In genomic region chr11:426851-427250, GRCh38 we compare ENCODE assay signal across 14 cellular contexts. TPM values are rescaled to one million over a fixed set of nuclear protein-coding genes. Genes with fewer than 3 reads are reported as not detected.
DNase-seq lines count a peak whose midpoint lies in the region; ATAC-seq and TF ChIP-seq lines count a peak whose summit lies in the region.
"Had no signal": no experiment of that assay in that cellular context is flagged by ENCODE, and none has a peak within 500 bp of the region (broad histone marks: within the 10 kb centered on the region; RNA-seq: fewer than 3 reads in every experiment).

No MANE protein-coding gene starts in this region.

- POLR2A ChIA-PET in activated CD4-positive, alpha-beta T cell treated with anti-CD3 and anti-CD28 coated beads for 36 hours (lab: Charles Lee): no interaction called here

- H3K36me3 ChIP-seq in mucosa of descending colon (ENCODE audit: low read depth): no peaks in the 10 kb centered on the region
- H3K36me3 ChIP-seq in Karpas-422 (ENCODE audit: insufficient read depth, low read length): no peaks in the 10 kb centered on the region
- H3K36me3 ChIP-seq: HAP-1 had no signal

- H3K27me3 Mint-ChIP-seq in activated CD4-positive, alpha-beta T cell treated with anti-CD3 and anti-CD28 coated beads for 36 hours: no peaks in the 10 kb centered on the region
- H3K27me3 Mint-ChIP-seq: CD4-positive, CD25-positive, alpha-beta regulatory T cell had no signal

- H3K4me1 ChIP-seq in mucosa of descending colon (ENCODE audit: low read depth) (no peaks in the 10 kb centered on the region), Karpas-422 (ENCODE audit: low read length) (no peaks in the 10 kb centered on the region)
- H3K4me1 ChIP-seq: BLaER1, HAP-1 had no signal

- no peaks in the 10 kb centered on the region for H3K27me3 ChIP-seq in Karpas-422 (ENCODE audit: low read length)
- H3K27me3 ChIP-seq: BLaER1 had no signal

- H2AFZ ChIP-seq in Karpas-422 (ENCODE audit: low read length): no peak overlapping the region

- H3K79me2 ChIP-seq in Karpas-422 (ENCODE audit: low read length): no peaks in the 10 kb centered on the region

- H3K36me3 Mint-ChIP-seq in activated CD4-positive, alpha-beta T cell treated with anti-CD3 and anti-CD28 coated beads for 36 hours (ENCODE audit: low read depth): peaks cover 16% of the 10 kb centered on the region

- TF ChIP-seq CTCF in mucosa of descending colon (IDR thresholded peaks at IDR 0.05): no peak

- no peak overlapping the region for H3K27ac ChIP-seq in Karpas-422 (ENCODE audit: low read length)
- H3K27ac ChIP-seq: 22Rv1, BLaER1 had no signal

- H3K4me3 ChIP-seq in mucosa of descending colon: no peak overlapping the region
- H3K4me3 ChIP-seq in Karpas-422 (ENCODE audit: low read length): no peak overlapping the region
- H3K4me3 ChIP-seq: BLaER1, HAP-1 had no signal

- H3K27ac Mint-ChIP-seq in activated CD4-positive, alpha-beta T cell treated with anti-CD3 and anti-CD28 coated beads for 36 hours: no peak overlapping the region

- CTCF ChIA-PET in activated CD4-positive, alpha-beta T cell treated with anti-CD3 and anti-CD28 coated beads for 36 hours (lab: Charles Lee): interaction anchor here (1.3 kb wide), 1 partner anchor 11 kb away, joined by 5 read pairs; no protein-coding TSS in a partner anchor

- H3K9me2 ChIP-seq in Karpas-422 (replicated peaks; ENCODE audit: insufficient read depth, low read length): no peaks in the 10 kb centered on the region

- H3K4me3 Mint-ChIP-seq in activated CD4-positive, alpha-beta T cell treated with anti-CD3 and anti-CD28 coated beads for 36 hours: no peak overlapping the region

- no peak overlapping the region for H3K9ac ChIP-seq in Karpas-422 (ENCODE audit: low read length)
- H3K9ac ChIP-seq: BLaER1 had no signal

- H3K4me1 Mint-ChIP-seq in activated CD4-positive, alpha-beta T cell treated with anti-CD3 and anti-CD28 coated beads for 36 hours: no peaks in the 10 kb centered on the region

- no peak overlapping the region for H3K4me2 ChIP-seq in Karpas-422 (ENCODE audit: low read depth, low read length, poor library complexity, severe bottlenecking)
- H3K4me2 ChIP-seq: BLaER1 had no signal

- H3K9me3 ChIP-seq in mucosa of descending colon (no peaks in the 10 kb centered on the region), Karpas-422 (ENCODE audit: low read length) (no peaks in the 10 kb centered on the region)
- H3K9me3 ChIP-seq: BLaER1, HAP-1 had no signal

- intact Hi-C loops in activated CD4-positive, alpha-beta T cell treated with anti-CD3 and anti-CD28 coated beads for 36 hours (cut with DNase I, micrococcal nuclease): no loop called here
- intact Hi-C loops in Right ventricle myocardium superior (cut with DNase I) (no loop called here), cardiac septum (cut with DNase I) (no loop called here), mucosa of descending colon (cut with DNase I, micrococcal nuclease) (no loop called here)

- H3K9me3 Mint-ChIP-seq in activated CD4-positive, alpha-beta T cell treated with anti-CD3 and anti-CD28 coated beads for 36 hours (ENCODE audit: low read depth): no peaks in the 10 kb centered on the region

- no peak for ATAC-seq in activated CD4-positive, alpha-beta T cell treated with anti-CD3 and anti-CD28 coated beads for 36 hours
- ATAC-seq in Right ventricle myocardium superior (ENCODE audit: poor library complexity) (no peak), mucosa of descending colon (no peak), HG03460 (IDR thresholded peaks at IDR 0.05; ENCODE audit: unreplicated experiment) (no peak)

- DNase-seq in activated CD4-positive, alpha-beta T cell treated with anti-CD3 and anti-CD28 coated beads for 36 hours: peak; percentile 1
- DNase-seq in activated CD4-positive, alpha-beta T cell treated with anti-CD3 and anti-CD28 coated beads, Interleukin-2, amount 50 U/mL, for 4 hours: no peak
- DNase-seq in Right ventricle myocardium superior (peak; percentile 13), cardiac septum (ENCODE audit: low spot score) (no peak), mucosa of descending colon (peak in 2 of 3 donors; percentile 6 to 15), Karpas-422 (no peak)
- DNase-seq: CD4-positive, CD25-positive, alpha-beta regulatory T cell; GF-D8 had no signal

- no peaks in the 10 kb centered on the region for H4K20me1 ChIP-seq in Karpas-422 (ENCODE audit: insufficient read depth, low read depth, low read length)
- H4K20me1 ChIP-seq: BLaER1 had no signal

RNA-seq across cellular contexts. Expression of gene SIGIRR, which starts 12.1 kb away (rescaled TPM):
- 10 to 100 TPM; 33.0 to 34.9 TPM for total RNA-seq in activated CD4-positive, alpha-beta T cell treated with anti-CD3 and anti-CD28 coated beads for 36 hours
- total RNA-seq in Right ventricle myocardium superior: 38.6 TPM
- 33.3 TPM for total RNA-seq in cardiac septum
- 100 to 1,000 TPM; 103 to 190 (median 116) TPM for total RNA-seq in mucosa of descending colon
- total RNA-seq in Karpas-422 (2014; rRNA removed; shearing (Covaris generic); ENCODE audit: low replicate concordance): 28.9 and 34.6 TPM in 2 replicates

RNA-seq across cellular contexts. Expression of gene ANO9, which starts 15.0 kb away (rescaled TPM):
- total RNA-seq in activated CD4-positive, alpha-beta T cell treated with anti-CD3 and anti-CD28 coated beads for 36 hours: 10 to 100 TPM; 31.7 to 38.8 TPM
- total RNA-seq in Right ventricle myocardium superior: 0.08 TPM
- 0.38 TPM for total RNA-seq in cardiac septum
- total RNA-seq in mucosa of descending colon: 100 to 1,000 TPM in 2 of 3 donors, 10 to 100 TPM in 1; 85.2 to 179 (median 131) TPM
- 1.4 and 2.2 TPM in 2 replicates for total RNA-seq in Karpas-422 (2014; rRNA removed; shearing (Covaris generic); ENCODE audit: low replicate concordance)
- total RNA-seq: A673, HT1080 had no signal

RNA-seq across cellular contexts. Expression of gene PTDSS2, which starts 23.2 kb away (rescaled TPM):
- 10 to 100 TPM; 14.8 to 18.8 TPM for total RNA-seq in activated CD4-positive, alpha-beta T cell treated with anti-CD3 and anti-CD28 coated beads for 36 hours
- 25.5 TPM for total RNA-seq in Right ventricle myocardium superior
- 24.9 TPM for total RNA-seq in cardiac septum
- total RNA-seq in mucosa of descending colon: 10 to 100 TPM; 19.2 to 34.8 (median 27.3) TPM
- 13.5 and 25.4 TPM in 2 replicates for total RNA-seq in Karpas-422 (2014; rRNA removed; shearing (Covaris generic); ENCODE audit: low replicate concordance)

RNA-seq across cellular contexts. Expression of gene PKP3, which starts 32.8 kb away (rescaled TPM):
- under 1 TPM; 0.07 to 0.18 TPM for total RNA-seq in activated CD4-positive, alpha-beta T cell treated with anti-CD3 and anti-CD28 coated beads for 36 hours
- total RNA-seq in Right ventricle myocardium superior (0.86 TPM), cardiac septum (0.83 TPM), mucosa of descending colon (100 to 1,000 TPM in 2 of 3 donors, 10 to 100 TPM in 1; 73.3 to 174 (median 143) TPM)
- total RNA-seq in Karpas-422 (2014; rRNA removed; shearing (Covaris generic); ENCODE audit: low replicate concordance): 0.76 TPM in 1 of 2 replicates, not detected in the other
- total RNA-seq: A673 had no signal

RNA-seq across cellular contexts. Expression of gene B4GALNT4, which starts 57.6 kb away (rescaled TPM):
- total RNA-seq in activated CD4-positive, alpha-beta T cell treated with anti-CD3 and anti-CD28 coated beads for 36 hours: 1 to 10 TPM; 3.8 to 6.6 TPM
- total RNA-seq in Right ventricle myocardium superior: 0.94 TPM
- 0.24 TPM for total RNA-seq in cardiac septum
- total RNA-seq in mucosa of descending colon: 10 to 100 TPM in 1 of 3 donors, 1 to 10 TPM in 2; 2.1 to 11.8 (median 2.2) TPM
- not detected in 2 replicates for total RNA-seq in Karpas-422 (2014; rRNA removed; shearing (Covaris generic); ENCODE audit: low replicate concordance)

Comparison
In these comparisons a context has a peak if more than half of its experiments do, and no peak if none do; other contexts are left out.
1. DNase-seq: peak in activated CD4-positive, alpha-beta T cell treated with anti-CD3 and anti-CD28 coated beads for 36 hours (single experiment), Right ventricle myocardium superior (single experiment) and mucosa of descending colon (2 of 3); none in activated CD4-positive, alpha-beta T cell treated with anti-CD3 and anti-CD28 coated beads, Interleukin-2, amount 50 U/mL, for 4 hours (0 of 2), cardiac septum (single experiment) and Karpas-422 (single experiment).
2. RNA of gene ANO9, which starts 15.0 kb away (total RNA-seq): 85.2 to 179 TPM in mucosa of descending colon and 31.7 to 38.8 TPM in activated CD4-positive, alpha-beta T cell treated with anti-CD3 and anti-CD28 coated beads for 36 hours; 1.4 to 2.2 TPM in Karpas-422, 0.38 TPM in cardiac septum (single experiment) and 0.08 TPM in Right ventricle myocardium superior (single experiment); every median in the first group is over 10 times any median in the second.